In the genomic region with DNA sequence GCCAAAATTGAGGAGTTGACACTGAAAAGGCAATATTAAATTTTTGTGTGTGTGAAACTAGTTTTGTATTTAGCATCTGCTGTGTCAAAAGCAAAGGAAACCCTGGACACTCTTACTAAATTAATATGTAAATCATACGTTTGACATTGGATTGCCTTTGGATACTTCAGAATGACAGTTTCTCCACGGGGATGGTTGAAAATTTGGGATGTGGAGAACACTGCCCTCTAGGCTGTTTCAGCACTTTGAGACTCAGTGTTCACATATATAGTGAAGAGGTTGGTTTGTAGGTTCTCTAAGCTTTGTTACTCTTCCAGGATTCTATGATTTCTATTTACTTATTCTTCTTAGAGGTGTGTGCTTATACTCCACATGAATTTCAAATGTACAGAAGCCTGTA, we compare ENCODE assay signal across 11 cellular contexts. TPM values are rescaled to one million over a fixed set of nuclear protein-coding genes. Genes with fewer than 3 reads are reported as not detected.
DNase-seq lines count a peak whose midpoint lies in the region; TF ChIP-seq lines count a peak whose summit lies in the region.
"Had no signal": no experiment of that assay in that cellular context is flagged by ENCODE, and none has a peak within 500 bp of the region (broad histone marks: within the 10 kb centered on the region; RNA-seq: fewer than 3 reads in every experiment).

No MANE protein-coding gene starts in this region.

- POLR2A ChIA-PET in Caco-2 (lab: Charles Lee): no interaction called here

- H3K27me3 Mint-ChIP-seq in neural crest cell (ENCODE audit: low read depth) (peaks cover 42% of the 10 kb centered on the region), Caco-2 (ENCODE audit: insufficient read depth, unreplicated experiment) (peaks cover 20% of the 10 kb centered on the region)

- peak; percentile 3 for DNase-seq in H4 (ENCODE audit: low spot score)
- DNase-seq in NCI-H69 (lab: John Stamatoyannopoulos, UW): peak; percentile 78
- peak; percentile 31 for DNase-seq in dedifferentiated amniotic fluid mesenchymal stem cell (ENCODE audit: extremely low spot score)
- DNase-seq in neural crest cell (ENCODE audit: low read depth, low spot score): no peak
- DNase-seq in left ventricle myocardium inferior: no peak
- DNase-seq in AG20443 (ENCODE audit: low spot score): no peak
- DNase-seq in Caco-2: no peak
- DNase-seq: activated CD4-positive, alpha-beta T cell treated with anti-CD3 and anti-CD28 coated beads, Interleukin-2, amount 50 U/mL, for 48 hours had no signal

- CTCF ChIA-PET in Caco-2 (lab: Charles Lee): no interaction called here

- H3K27ac Mint-ChIP-seq in neural crest cell (ENCODE audit: unreplicated experiment) (no peak overlapping the region), Caco-2 (ENCODE audit: unreplicated experiment) (no peak overlapping the region)

- peak overlapping the region; percentile 92 for H3K4me3 Mint-ChIP-seq in neural crest cell
- H3K4me3 Mint-ChIP-seq in Caco-2 (ENCODE audit: unreplicated experiment): no peak overlapping the region

- intact Hi-C loops in left ventricle myocardium inferior (cut with micrococcal nuclease): loop anchor here (5.0 kb wide), 1 partner anchor 214 kb away; no protein-coding TSS in a partner anchor
- intact Hi-C loops in Caco-2 (cut with micrococcal nuclease; ENCODE audit: unreplicated experiment): loop anchor here (1.0 kb wide), 1 partner anchor 364 kb away; no protein-coding TSS in a partner anchor

- TF ChIP-seq CTCF in neural crest cell (conservative IDR thresholded peaks at IDR 0.05) (peak; percentile 45), left ventricle myocardium inferior (IDR thresholded peaks at IDR 0.05; ENCODE audit: borderline replicate concordance) (no peak), Caco-2 (IDR thresholded peaks at IDR 0.05; ENCODE audit: insufficient read depth in 1 of 2, low read depth in 1 of 2, low read length in 1 of 2, severe bottlenecking in 1 of 2, unreplicated experiment in 1 of 2) (peak in 1 of 2 experiments; percentile 37)

- H3K4me3 ChIP-seq in left ventricle myocardium inferior (no peak overlapping the region), Caco-2 (ENCODE audit: low read depth, low read length) (no peak overlapping the region)

- H3K27me3 ChIP-seq in left ventricle myocardium inferior (ENCODE audit: low read depth) (peaks cover 74% of the 10 kb centered on the region), Caco-2 (replicated peaks; ENCODE audit: control insufficient read depth, insufficient read depth, low read length) (peaks cover 3% of the 10 kb centered on the region)

- H3K9me3 Mint-ChIP-seq in neural crest cell: peaks cover 6% of the 10 kb centered on the region
- H3K9me3 Mint-ChIP-seq in Caco-2 (ENCODE audit: unreplicated experiment): no peaks in the 10 kb centered on the region

- H3K36me3 Mint-ChIP-seq in neural crest cell (ENCODE audit: low read depth) (peaks cover 5% of the 10 kb centered on the region), Caco-2 (ENCODE audit: insufficient read depth, unreplicated experiment) (no peaks in the 10 kb centered on the region)

- peaks cover 17% of the 10 kb centered on the region for H3K4me1 ChIP-seq in left ventricle myocardium inferior
- H3K4me1 ChIP-seq in Caco-2: peaks cover 5% of the 10 kb centered on the region

- no TSS peak for BruUV-seq in Caco-2 (replicated peaks; lab: Mats Ljungman, UMichigan)

- H3K27ac ChIP-seq in left ventricle myocardium inferior (replicated peaks): no peak overlapping the region
- H3K27ac ChIP-seq: epithelial cell of prostate, RWPE1 had no signal

- H3K4me1 Mint-ChIP-seq in neural crest cell (peaks cover 39% of the 10 kb centered on the region), Caco-2 (ENCODE audit: low read depth, unreplicated experiment) (peaks cover 7% of the 10 kb centered on the region)

- H3K9me3 ChIP-seq in left ventricle myocardium inferior (replicated peaks) (no peaks in the 10 kb centered on the region), Caco-2 (no peaks in the 10 kb centered on the region)

- H3K36me3 ChIP-seq in left ventricle myocardium inferior (no peaks in the 10 kb centered on the region), Caco-2 (ENCODE audit: control insufficient read depth, insufficient read depth, low read length) (no peaks in the 10 kb centered on the region)

RNA-seq across cellular contexts. Expression of a gene that starts 3.0 kb away (rescaled TPM):
- total RNA-seq in H4 (2014; rRNA removed; shearing (Covaris generic)): 7.5 and 9.9 TPM in 2 replicates
- total RNA-seq in neural crest cell (26.0 and 27.9 TPM in 2 replicates), left ventricle myocardium inferior (0.19 TPM), Caco-2 (2022) (0.09 and 0.16 TPM in 2 replicates)
- total RNA-seq: M059J had no signal

Comparison
In these comparisons a context has a peak if more than half of its experiments do, and no peak if none do; other contexts are left out.
1. DNase-seq: peak in H4 (single experiment), NCI-H69 (single experiment) and dedifferentiated amniotic fluid mesenchymal stem cell (single experiment); none in neural crest cell (single experiment), left ventricle myocardium inferior (single experiment), AG20443 (single experiment) and Caco-2 (0 of 2).